In the genomic region with DNA sequence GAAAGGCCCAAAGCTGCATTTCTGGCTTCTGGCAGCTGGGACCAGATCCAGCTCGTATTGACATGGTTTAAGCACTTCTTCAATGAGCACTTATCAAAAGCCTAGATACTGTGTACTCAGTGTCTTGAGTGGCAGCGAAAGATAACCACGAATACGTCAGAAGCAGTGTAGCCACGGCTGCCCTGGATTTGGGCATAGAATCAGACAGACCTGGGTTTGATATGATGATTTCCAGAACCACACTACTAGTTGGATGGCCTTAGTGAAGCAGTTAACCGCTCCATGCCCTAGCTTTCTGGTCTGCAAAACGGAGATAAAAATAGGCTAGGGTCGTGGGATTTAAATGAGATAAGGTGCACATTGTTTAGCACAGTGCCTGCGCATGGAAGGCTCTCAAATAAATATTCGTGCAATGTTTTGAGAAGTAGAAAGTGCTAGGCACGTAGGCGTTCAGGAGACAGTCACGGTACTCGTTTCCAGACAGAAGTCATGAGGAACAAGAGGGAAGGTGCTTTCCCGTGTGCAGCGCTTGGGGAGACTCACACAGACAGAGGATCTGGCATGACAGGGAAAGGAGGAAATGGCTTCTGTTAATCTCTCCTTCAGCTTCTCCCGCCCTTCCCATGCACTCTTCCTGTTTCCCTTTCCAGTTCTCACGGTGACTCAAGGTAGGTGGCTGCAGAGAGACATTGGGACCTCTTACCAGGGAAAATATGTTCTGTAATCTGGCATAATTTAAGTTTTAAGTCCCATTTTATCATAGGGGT, we compare ENCODE assay signal across 9 cellular contexts.
DNase-seq lines count a peak whose midpoint lies in the region; ATAC-seq, FAIRE-seq and TF ChIP-seq lines count a peak whose summit lies in the region.
"Had no signal": no experiment of that assay in that cellular context is flagged by ENCODE, and none has a peak within 500 bp of the region (broad histone marks: within the 10 kb centered on the region; RNA-seq: fewer than 3 reads in every experiment).

No MANE protein-coding gene starts in this region.

- peaks cover 0 to 7% (median 0%) of the 10 kb centered on the region in 11 donors for H3K9me3 Mint-ChIP-seq in naive thymus-derived CD4-positive, alpha-beta T cell

- DNase-seq in GM18507 (ENCODE audit: extremely low spot score, insufficient read length, low read depth) (no peak), T follicular helper cell (ENCODE audit: low read depth) (peak; percentile 24), vagina (ENCODE audit: extremely low spot score in 2 of 2) (no peak), DMS153 treated with DMSO at 0.1 percent for 48 hours (lab: John Stamatoyannopoulos, UW; ENCODE audit: unreplicated experiment) (no peak), NCI-H1436 (lab: John Stamatoyannopoulos, UW) (no peak)
- DNase-seq in effector memory CD4-positive, alpha-beta T cell, result peak; percentile 40 to 58 (median 56)
- DNase-seq in naive thymus-derived CD4-positive, alpha-beta T cell, result peak in 2 of 9 donors; percentile 33 to 45

- H3K27ac ChIP-seq in effector memory CD4-positive, alpha-beta T cell (ENCODE audit: insufficient read depth, low read length, poor library complexity, severe bottlenecking), result peak overlapping the region; percentile 96
- H3K27ac ChIP-seq in naive thymus-derived CD4-positive, alpha-beta T cell (ENCODE audit: low read depth, low read length), result peak overlapping the region; percentile 83
- H3K27ac ChIP-seq in vagina, result peak overlapping the region; percentile 96

- H3K27me3 Mint-ChIP-seq in naive thymus-derived CD4-positive, alpha-beta T cell, result peaks cover 0 to 11% (median 0%) of the 10 kb centered on the region in 5 donors

- intact Hi-C loops in naive thymus-derived CD4-positive, alpha-beta T cell (cut with micrococcal nuclease), result loop anchor here (1.0 to 10.0 kb wide), 11 partner anchors 13 to 1235 kb away; a partner anchor contains a TSS
- intact Hi-C loops in vagina (cut with DNase I), result loop anchor here (2.0 to 10.0 kb wide), 3 partner anchors 37 to 555 kb away; a partner anchor contains a TSS

- FAIRE-seq in GM18507 (lab: Jason Lieb, UNC), result peak; percentile 80
- FAIRE-seq: colon had no signal

- H3K4me1 ChIP-seq in effector memory CD4-positive, alpha-beta T cell (ENCODE audit: control insufficient read depth, insufficient read depth, low read length, poor library complexity, severe bottlenecking), result peaks cover 28% of the 10 kb centered on the region
- H3K4me1 ChIP-seq in naive thymus-derived CD4-positive, alpha-beta T cell (ENCODE audit: control insufficient read depth in 2 of 2, insufficient read depth in 2 of 2, low read length in 2 of 2), result peaks cover 11 to 30% of the 10 kb centered on the region in 2 donors
- peaks cover 36% of the 10 kb centered on the region for H3K4me1 ChIP-seq in vagina

- H3K9me3 ChIP-seq in effector memory CD4-positive, alpha-beta T cell (ENCODE audit: control insufficient read depth, low read length), result no peaks in the 10 kb centered on the region
- no peaks in the 10 kb centered on the region for H3K9me3 ChIP-seq in naive thymus-derived CD4-positive, alpha-beta T cell (ENCODE audit: control insufficient read depth in 2 of 3, low read length in 3 of 3)
- H3K9me3 ChIP-seq in vagina, result no peaks in the 10 kb centered on the region

- H3K27ac Mint-ChIP-seq in naive thymus-derived CD4-positive, alpha-beta T cell, result peak overlapping the region; percentile 92 to 98 (median 96)

- peaks cover 0 to 6% (median 0%) of the 10 kb centered on the region in 5 donors for H3K36me3 Mint-ChIP-seq in naive thymus-derived CD4-positive, alpha-beta T cell

- H3K36me3 ChIP-seq in effector memory CD4-positive, alpha-beta T cell (ENCODE audit: control insufficient read depth, insufficient read depth, low read length), result no peaks in the 10 kb centered on the region
- no peaks in the 10 kb centered on the region for H3K36me3 ChIP-seq in naive thymus-derived CD4-positive, alpha-beta T cell (ENCODE audit: control insufficient read depth in 2 of 3, insufficient read depth in 3 of 3, low read length in 3 of 3)
- H3K36me3 ChIP-seq in vagina, result no peaks in the 10 kb centered on the region

- no peaks in the 10 kb centered on the region for H3K27me3 ChIP-seq in effector memory CD4-positive, alpha-beta T cell (replicated peaks; ENCODE audit: control insufficient read depth, insufficient read depth, low read length, poor library complexity, severe bottlenecking)
- H3K27me3 ChIP-seq in naive thymus-derived CD4-positive, alpha-beta T cell (ENCODE audit: control insufficient read depth in 2 of 2, insufficient read depth in 2 of 2, low read length in 2 of 2), result no peaks in the 10 kb centered on the region
- H3K27me3 ChIP-seq in vagina, result no peaks in the 10 kb centered on the region

- peak; percentile 27 for ATAC-seq in HG02938 (IDR thresholded peaks at IDR 0.05; ENCODE audit: unreplicated experiment)
- ATAC-seq in naive thymus-derived CD4-positive, alpha-beta T cell, result peak; percentile 77

- H3K4me1 Mint-ChIP-seq in naive thymus-derived CD4-positive, alpha-beta T cell, result peaks cover 11 to 73% (median 23%) of the 10 kb centered on the region in 7 donors

- peak overlapping the region; percentile 72 for H3K4me3 ChIP-seq in effector memory CD4-positive, alpha-beta T cell (ENCODE audit: insufficient read depth, low read depth, low read length, poor library complexity, severe bottlenecking)
- H3K4me3 ChIP-seq in naive thymus-derived CD4-positive, alpha-beta T cell (ENCODE audit: low read length), result peak overlapping the region; percentile 84
- H3K4me3 ChIP-seq in vagina, result peak overlapping the region; percentile 55 to 76

- peak overlapping the region; percentile 81 to 89 (median 87) for H3K4me3 Mint-ChIP-seq in naive thymus-derived CD4-positive, alpha-beta T cell

- TF ChIP-seq POLR2A in vagina (IDR thresholded peaks at IDR 0.05), result no peak

- POLR2A ChIA-PET in naive thymus-derived CD4-positive, alpha-beta T cell (lab: Charles Lee), result interaction anchor here (0.6 to 6.2 kb wide), 18 partner anchors 15 to 536 kb away, joined by 3 to 49 read pairs (median 5); a partner anchor contains a TSS

- no peak for TF ChIP-seq CTCF in vagina (IDR thresholded peaks at IDR 0.05)

- CTCF ChIA-PET in naive thymus-derived CD4-positive, alpha-beta T cell (lab: Charles Lee), result interaction anchor here (0.7 to 2.9 kb wide), 18 partner anchors 9 to 939 kb away, joined by 3 to 17 read pairs (median 3); a partner anchor contains a TSS

Comparison
In these comparisons a context has a peak if more than half of its experiments do, and no peak if none do; other contexts are left out.
1. DNase-seq: peak in T follicular helper cell (single experiment) and effector memory CD4-positive, alpha-beta T cell (3 of 3); none in GM18507 (single experiment), vagina (0 of 2), DMS153 treated with DMSO at 0.1 percent for 48 hours (single experiment) and NCI-H1436 (single experiment).
2. Peak in every context shown above with its lines, with median percentiles within 50 percentile points of each other: H3K27ac ChIP-seq and H3K4me3 ChIP-seq.